ENCODE assay signal across 9 cellular contexts in the genomic region with DNA sequence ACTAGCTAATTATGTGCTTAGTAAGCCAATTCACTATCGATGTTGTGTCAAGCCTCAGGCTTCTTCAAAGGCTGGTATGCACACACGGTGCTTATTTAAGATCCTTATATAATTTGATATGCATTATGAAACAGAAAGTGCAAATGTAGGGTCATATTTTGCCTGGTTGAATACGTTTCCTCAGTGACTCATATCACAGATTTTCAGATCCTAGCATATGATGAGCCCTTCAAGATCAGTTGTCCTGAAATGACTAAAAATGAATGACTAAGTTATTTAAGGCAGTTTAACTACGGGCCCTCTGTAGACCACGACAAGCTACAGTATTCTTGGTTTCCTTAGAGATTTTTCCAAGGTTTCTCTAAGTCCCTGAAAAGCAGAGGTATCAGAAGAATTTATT.
A peak's percentile ranks its signal among the peaks of the same experiment; 100 is the strongest.
DNase-seq lines count a peak whose midpoint lies in the region; ATAC-seq and TF ChIP-seq lines count a peak whose summit lies in the region.
"Had no signal": no experiment of that assay in that cellular context is flagged by ENCODE, and none has a peak within 500 bp of the region (broad histone marks: within the 10 kb centered on the region; RNA-seq: fewer than 3 reads in every experiment).

No MANE protein-coding gene starts in this region.

- no peak overlapping the region for H3K27ac ChIP-seq in esophagus squamous epithelium

- no peaks in the 10 kb centered on the region for H3K36me3 ChIP-seq in esophagus squamous epithelium

- H3K4me3 ChIP-seq in choroid plexus epithelial cell (ENCODE audit: low read depth, low read length) (no peak overlapping the region), esophagus squamous epithelium (no peak overlapping the region)

- H3K9me3 ChIP-seq in esophagus squamous epithelium: no peaks in the 10 kb centered on the region

- peak; percentile 14 for DNase-seq in GM04504 (ENCODE audit: low read depth)
- peak; percentile 28 for DNase-seq in choroid plexus epithelial cell (ENCODE audit: low read depth)
- DNase-seq in stimulated activated CD4-positive, alpha-beta T cell treated with anti-CD3 and anti-CD28 coated beads, Interleukin-4, amount 100 ng/mL, for 4 hours: no peak
- no peak for DNase-seq in esophagus squamous epithelium (lab: John Stamatoyannopoulos, UW)
- no peak for DNase-seq in cerebellar cortex (ENCODE audit: low spot score)
- DNase-seq: activated CD4-positive, alpha-beta T cell treated with anti-CD3 and anti-CD28 coated beads for 1 hour had no signal

- ATAC-seq in GM19468 (IDR thresholded peaks at IDR 0.05; ENCODE audit: extremely low read depth, unreplicated experiment) (peak; percentile 89), HG03139 (IDR thresholded peaks at IDR 0.05; ENCODE audit: unreplicated experiment) (peak; percentile 99), GM19324 (IDR thresholded peaks at IDR 0.05; ENCODE audit: low FRiP score, unreplicated experiment) (no peak)

- H3K4me1 ChIP-seq in esophagus squamous epithelium: no peaks in the 10 kb centered on the region

- TF ChIP-seq CTCF in choroid plexus epithelial cell (conservative IDR thresholded peaks at IDR 0.05; ENCODE audit: low read depth, low read length) (no peak), esophagus squamous epithelium (IDR thresholded peaks at IDR 0.05) (no peak)

- 27 to 35% methylated on average over 5 of the region's 5 CpGs for whole genome bisulfite sequencing in esophagus squamous epithelium, 2 donors

- H3K27me3 ChIP-seq in esophagus squamous epithelium: no peaks in the 10 kb centered on the region

- intact Hi-C loops in esophagus squamous epithelium (cut with DNase I): no loop called here

- no peak for TF ChIP-seq POLR2A in esophagus squamous epithelium (IDR thresholded peaks at IDR 0.05)

Comparison
In these comparisons a context has a peak if more than half of its experiments do, and no peak if none do; other contexts are left out.
1. DNase-seq: peak in GM04504 (single experiment) and choroid plexus epithelial cell (single experiment); none in stimulated activated CD4-positive, alpha-beta T cell treated with anti-CD3 and anti-CD28 coated beads, Interleukin-4, amount 100 ng/mL, for 4 hours (0 of 2), esophagus squamous epithelium (single experiment) and cerebellar cortex (single experiment).